1 cellular context compared by ENCODE assay signal in genomic region chr11:63532150-63532549, GRCh38.
TF ChIP-seq lines count a peak whose summit lies in the region.

No MANE protein-coding gene starts in this region.

TF ChIP-seq in K562, 482 proteins besides CTCF, POLR2A, EP300 and RAD21:
- TF ChIP-seq HCFC1 (IDR thresholded peaks at IDR 0.05; ENCODE audit: low read depth, low read length) (no peak), TAF9B (IDR thresholded peaks at IDR 0.05; ENCODE audit: partially characterized antibody) (no peak), NELFE (IDR thresholded peaks at IDR 0.05; ENCODE audit: insufficient read depth, insufficient read length) (no peak), VEZF1 (CRISPR knock-in tag; IDR thresholded peaks at IDR 0.05) (0 out of 2 replicates have a peak, but pooled peaks have one; percentile 14), SMARCA5 (IDR thresholded peaks at IDR 0.05) (0 out of 2 replicates have a peak, but pooled peaks have one; percentile 15), CHD4 (IDR thresholded peaks at IDR 0.05; ENCODE audit: insufficient read depth, insufficient replicate concordance, low read depth, low read length, poor library complexity, severe bottlenecking) (no peak), ZNF232 (CRISPR knock-in tag; IDR thresholded peaks at IDR 0.05) (peak; percentile 94), POLR2H (tag; IDR thresholded peaks at IDR 0.05; ENCODE audit: low read depth) (no peak), FIP1L1 (IDR thresholded peaks at IDR 0.05; ENCODE audit: low read depth, low read length, poor library complexity, severe bottlenecking) (no peak), RFX7 (CRISPR knock-in tag; IDR thresholded peaks at IDR 0.05) (0 out of 2 replicates have a peak, but pooled peaks have one; percentile 26)
